ENCODE assay signal across 2 cellular contexts in genomic region chr19:42095814-42096230, GRCh38.
TF ChIP-seq lines count a peak whose summit lies in the region.

No MANE protein-coding gene starts in this region.

TF ChIP-seq in IMR-90, 13 proteins besides CTCF, POLR2A, EP300 and RAD21:
- no peak for TF ChIP-seq CEBPB (IDR thresholded peaks at IDR 0.05; ENCODE audit: low read depth, low read length)
- TF ChIP-seq RCOR1 (IDR thresholded peaks at IDR 0.05; ENCODE audit: insufficient replicate concordance, low read length), result no peak
- TF ChIP-seq MAZ (IDR thresholded peaks at IDR 0.05; ENCODE audit: borderline replicate concordance, low read depth, low read length), result no peak
- TF ChIP-seq MXI1 (IDR thresholded peaks at IDR 0.05; ENCODE audit: borderline replicate concordance, low read depth, low read length), result no peak

TF ChIP-seq in H1, 55 proteins besides CTCF, POLR2A, EP300 and RAD21:
- peak; percentile 95 for TF ChIP-seq E2F6 (IDR thresholded peaks at IDR 0.05)
- TF ChIP-seq, protein P1, sequence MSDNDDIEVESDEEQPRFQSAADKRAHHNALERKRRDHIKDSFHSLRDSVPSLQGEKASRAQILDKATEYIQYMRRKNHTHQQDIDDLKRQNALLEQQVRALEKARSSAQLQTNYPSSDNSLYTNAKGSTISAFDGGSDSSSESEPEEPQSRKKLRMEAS (IDR thresholded peaks at IDR 0.05), result peak; percentile 90
- no peak for TF ChIP-seq BCL11A (IDR thresholded peaks at IDR 0.05; ENCODE audit: low read depth in 2 of 2, low read length in 2 of 2)
- TF ChIP-seq SP1 (IDR thresholded peaks at IDR 0.05; ENCODE audit: low read depth, low read length), result 0 out of 2 replicates have a peak, but pooled peaks have one; percentile 26
- peak; percentile 78 for TF ChIP-seq KDM4A (IDR thresholded peaks at IDR 0.05; ENCODE audit: low read depth, low read length, severe bottlenecking)
- TF ChIP-seq ATF2 (IDR thresholded peaks at IDR 0.05; ENCODE audit: low read length), result no peak
